In the genomic region with DNA sequence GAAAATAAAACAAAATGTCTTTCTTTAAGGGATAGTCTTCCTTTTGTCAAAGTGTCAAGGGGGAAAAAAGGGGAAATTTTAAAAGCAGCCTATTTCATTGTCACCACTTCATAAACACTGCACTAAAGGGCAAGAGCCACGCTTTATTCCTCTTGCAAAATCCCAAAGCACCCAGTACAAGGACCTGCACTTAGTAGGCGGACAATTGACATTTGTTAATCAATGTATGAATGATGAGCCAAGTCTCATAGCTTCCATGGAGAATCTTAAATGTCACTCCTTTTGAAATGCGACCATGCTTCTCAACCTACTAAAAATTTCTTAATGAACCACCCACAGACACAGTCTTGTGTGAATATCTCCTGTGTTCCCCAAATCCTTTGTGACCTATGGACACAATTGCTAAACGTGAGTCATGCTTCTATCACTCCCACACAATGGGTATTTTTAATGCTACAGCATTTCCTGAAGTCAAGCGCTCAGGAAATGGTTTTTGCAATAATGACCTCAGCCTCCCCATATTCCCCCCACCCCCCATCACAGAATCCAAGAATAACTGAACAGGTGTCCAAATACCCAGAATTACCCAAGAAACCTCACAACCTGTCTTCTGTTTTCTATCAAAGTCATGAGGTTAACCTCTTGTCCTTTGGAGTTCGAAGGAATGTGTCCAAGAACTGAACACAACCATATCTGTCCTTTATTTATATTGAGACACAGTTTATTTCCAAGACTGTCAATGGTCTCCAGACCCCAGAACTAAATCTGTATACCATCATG, we compare ENCODE assay signal across 8 cellular contexts.
A peak's percentile ranks its signal among the peaks of the same experiment; 100 is the strongest.
DNase-seq lines count a peak whose midpoint lies in the region; ATAC-seq and TF ChIP-seq lines count a peak whose summit lies in the region.

No MANE protein-coding gene starts in this region.

- ATAC-seq in CD8-positive, alpha-beta T cell: peak; percentile 73
- ATAC-seq in GM19452 (IDR thresholded peaks at IDR 0.05; ENCODE audit: unreplicated experiment) (peak; percentile 48), WTC11 (no peak)

- H3K27me3 Mint-ChIP-seq in CD8-positive, alpha-beta T cell (ENCODE audit: low read depth): no peaks in the 10 kb centered on the region
- no peaks in the 10 kb centered on the region for H3K27me3 Mint-ChIP-seq in activated T-cell treated with anti-CD3 and anti-CD28 coated beads, Interleukin-2, amount 50 U/mL, for 24 hours
- no peaks in the 10 kb centered on the region for H3K27me3 Mint-ChIP-seq in WTC11 (ENCODE audit: low read depth)

- POLR2A ChIA-PET in CD8-positive, alpha-beta T cell (lab: Charles Lee): no interaction called here
- POLR2A ChIA-PET in WTC11 (lab: Charles Lee): no interaction called here

- H3K4me1 ChIP-seq in CD8-positive, alpha-beta T cell (ENCODE audit: insufficient read depth, low read length): peaks cover 31% of the 10 kb centered on the region

- TF ChIP-seq CTCF in CD8-positive, alpha-beta T cell (IDR thresholded peaks at IDR 0.05): no peak
- no peak for TF ChIP-seq CTCF in WTC11 (IDR thresholded peaks at IDR 0.05)

- no peaks in the 10 kb centered on the region for H3K9me3 Mint-ChIP-seq in CD8-positive, alpha-beta T cell
- peaks cover 4% of the 10 kb centered on the region for H3K9me3 Mint-ChIP-seq in activated T-cell treated with anti-CD3 and anti-CD28 coated beads, Interleukin-2, amount 50 U/mL, for 24 hours
- H3K9me3 Mint-ChIP-seq in WTC11: no peaks in the 10 kb centered on the region

- intact Hi-C loops in CD8-positive, alpha-beta T cell (cut with DNase I, micrococcal nuclease): no loop called here

- H3K9me3 ChIP-seq in CD8-positive, alpha-beta T cell (ENCODE audit: low read length): no peaks in the 10 kb centered on the region

- no peak for DNase-seq in CD8-positive, alpha-beta T cell
- DNase-seq in HT-29 (ENCODE audit: low spot score) (peak; percentile 52), iris pigment epithelial cell (ENCODE audit: low read depth) (peak; percentile 88), NCI-H2196 (lab: John Stamatoyannopoulos, UW; ENCODE audit: unreplicated experiment) (no peak), NCI-H1436 treated with DMSO at 0.1 percent for 48 hours (lab: John Stamatoyannopoulos, UW) (no peak), WTC11 (ENCODE audit: low spot score) (no peak)
- DNase-seq in activated T-cell treated with anti-CD3 and anti-CD28 coated beads, Interleukin-2, amount 50 U/mL, for 24 hours: no peak

- H3K27me3 ChIP-seq in CD8-positive, alpha-beta T cell (ENCODE audit: insufficient read depth, low read length): no peaks in the 10 kb centered on the region

- H3K27ac ChIP-seq in CD8-positive, alpha-beta T cell (ENCODE audit: low read depth, low read length): no peak overlapping the region

- H3K36me3 ChIP-seq in CD8-positive, alpha-beta T cell (ENCODE audit: insufficient read depth, low read length): no peaks in the 10 kb centered on the region

- CTCF ChIA-PET in CD8-positive, alpha-beta T cell (lab: Charles Lee): interaction anchor here (1.1 kb wide), 1 partner anchor 31 kb away, joined by 5 read pairs; no protein-coding TSS in a partner anchor
- CTCF ChIA-PET in WTC11 (lab: Charles Lee): no interaction called here

- H3K27ac Mint-ChIP-seq in CD8-positive, alpha-beta T cell: peak overlapping the region; percentile 86
- peak overlapping the region; percentile 91 for H3K27ac Mint-ChIP-seq in activated T-cell treated with anti-CD3 and anti-CD28 coated beads, Interleukin-2, amount 50 U/mL, for 24 hours
- no peak overlapping the region for H3K27ac Mint-ChIP-seq in WTC11

- H3K4me1 Mint-ChIP-seq in CD8-positive, alpha-beta T cell (ENCODE audit: low read depth): peaks cover 56% of the 10 kb centered on the region
- H3K4me1 Mint-ChIP-seq in activated T-cell treated with anti-CD3 and anti-CD28 coated beads, Interleukin-2, amount 50 U/mL, for 24 hours (ENCODE audit: low read depth): peaks cover 61% of the 10 kb centered on the region
- H3K4me1 Mint-ChIP-seq in WTC11: peaks cover 27% of the 10 kb centered on the region

- H3K36me3 Mint-ChIP-seq in CD8-positive, alpha-beta T cell: no peaks in the 10 kb centered on the region
- H3K36me3 Mint-ChIP-seq in activated T-cell treated with anti-CD3 and anti-CD28 coated beads, Interleukin-2, amount 50 U/mL, for 24 hours (ENCODE audit: low read depth): no peaks in the 10 kb centered on the region
- no peaks in the 10 kb centered on the region for H3K36me3 Mint-ChIP-seq in WTC11

- H3K4me3 ChIP-seq in CD8-positive, alpha-beta T cell (ENCODE audit: low read depth, low read length): no peak overlapping the region

- H3K4me3 Mint-ChIP-seq in CD8-positive, alpha-beta T cell: no peak overlapping the region
- H3K4me3 Mint-ChIP-seq in activated T-cell treated with anti-CD3 and anti-CD28 coated beads, Interleukin-2, amount 50 U/mL, for 24 hours: no peak overlapping the region
- H3K4me3 Mint-ChIP-seq in WTC11: no peak overlapping the region

TF ChIP-seq in WTC11, 78 proteins besides CTCF, POLR2A, EP300 and RAD21 (continues in another document):
- TF ChIP-seq ZSCAN18 (CRISPR knock-in tag; IDR thresholded peaks at IDR 0.05) (no peak), FOXJ3 (CRISPR knock-in tag; IDR thresholded peaks at IDR 0.05; ENCODE audit: borderline replicate concordance) (no peak), ZNF512 (CRISPR knock-in tag; IDR thresholded peaks at IDR 0.05; ENCODE audit: borderline replicate concordance) (no peak), JAZF1 (CRISPR knock-in tag; IDR thresholded peaks at IDR 0.05) (no peak), ZNF232 (CRISPR knock-in tag; IDR thresholded peaks at IDR 0.05) (no peak), ZNF121 (CRISPR knock-in tag; IDR thresholded peaks at IDR 0.05) (no peak), NFYB (CRISPR knock-in tag; conservative IDR thresholded peaks at IDR 0.05; ENCODE audit: low read depth) (no peak), HMGA2 (CRISPR knock-in tag; IDR thresholded peaks at IDR 0.05) (no peak), NR1H2 (CRISPR knock-in tag; IDR thresholded peaks at IDR 0.05) (no peak)
- TF ChIP-seq, protein P1, sequence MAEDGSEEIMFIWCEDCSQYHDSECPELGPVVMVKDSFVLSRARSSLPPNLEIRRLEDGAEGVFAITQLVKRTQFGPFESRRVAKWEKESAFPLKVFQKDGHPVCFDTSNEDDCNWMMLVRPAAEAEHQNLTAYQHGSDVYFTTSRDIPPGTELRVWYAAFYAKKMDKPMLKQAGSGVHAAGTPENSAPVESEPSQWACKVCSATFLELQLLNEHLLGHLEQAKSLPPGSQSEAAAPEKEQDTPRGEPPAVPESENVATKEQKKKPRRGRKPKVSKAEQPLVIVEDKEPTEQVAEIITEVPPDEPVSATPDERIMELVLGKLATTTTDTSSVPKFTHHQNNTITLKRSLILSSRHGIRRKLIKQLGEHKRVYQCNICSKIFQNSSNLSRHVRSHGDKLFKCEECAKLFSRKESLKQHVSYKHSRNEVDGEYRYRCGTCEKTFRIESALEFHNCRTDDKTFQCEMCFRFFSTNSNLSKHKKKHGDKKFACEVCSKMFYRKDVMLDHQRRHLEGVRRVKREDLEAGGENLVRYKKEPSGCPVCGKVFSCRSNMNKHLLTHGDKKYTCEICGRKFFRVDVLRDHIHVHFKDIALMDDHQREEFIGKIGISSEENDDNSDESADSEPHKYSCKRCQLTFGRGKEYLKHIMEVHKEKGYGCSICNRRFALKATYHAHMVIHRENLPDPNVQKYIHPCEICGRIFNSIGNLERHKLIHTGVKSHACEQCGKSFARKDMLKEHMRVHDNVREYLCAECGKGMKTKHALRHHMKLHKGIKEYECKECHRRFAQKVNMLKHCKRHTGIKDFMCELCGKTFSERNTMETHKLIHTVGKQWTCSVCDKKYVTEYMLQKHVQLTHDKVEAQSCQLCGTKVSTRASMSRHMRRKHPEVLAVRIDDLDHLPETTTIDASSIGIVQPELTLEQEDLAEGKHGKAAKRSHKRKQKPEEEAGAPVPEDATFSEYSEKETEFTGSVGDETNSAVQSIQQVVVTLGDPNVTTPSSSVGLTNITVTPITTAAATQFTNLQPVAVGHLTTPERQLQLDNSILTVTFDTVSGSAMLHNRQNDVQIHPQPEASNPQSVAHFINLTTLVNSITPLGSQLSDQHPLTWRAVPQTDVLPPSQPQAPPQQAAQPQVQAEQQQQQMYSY (CRISPR knock-in tag; IDR thresholded peaks at IDR 0.05): no peak
- TF ChIP-seq, protein P2, sequence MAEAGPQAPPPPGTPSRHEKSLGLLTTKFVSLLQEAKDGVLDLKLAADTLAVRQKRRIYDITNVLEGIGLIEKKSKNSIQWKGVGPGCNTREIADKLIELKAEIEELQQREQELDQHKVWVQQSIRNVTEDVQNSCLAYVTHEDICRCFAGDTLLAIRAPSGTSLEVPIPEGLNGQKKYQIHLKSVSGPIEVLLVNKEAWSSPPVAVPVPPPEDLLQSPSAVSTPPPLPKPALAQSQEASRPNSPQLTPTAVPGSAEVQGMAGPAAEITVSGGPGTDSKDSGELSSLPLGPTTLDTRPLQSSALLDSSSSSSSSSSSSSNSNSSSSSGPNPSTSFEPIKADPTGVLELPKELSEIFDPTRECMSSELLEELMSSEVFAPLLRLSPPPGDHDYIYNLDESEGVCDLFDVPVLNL (CRISPR knock-in tag; IDR thresholded peaks at IDR 0.05; ENCODE audit: borderline replicate concordance, low read depth): no peak

Comparison
In these comparisons a context has a peak if more than half of its experiments do, and no peak if none do; other contexts are left out.
1. DNase-seq: peak in HT-29 (single experiment) and iris pigment epithelial cell (single experiment); none in CD8-positive, alpha-beta T cell (0 of 7), activated T-cell treated with anti-CD3 and anti-CD28 coated beads, Interleukin-2, amount 50 U/mL, for 24 hours (single experiment), NCI-H2196 (single experiment), NCI-H1436 treated with DMSO at 0.1 percent for 48 hours (single experiment) and WTC11 (single experiment).